13 cellular contexts compared by ENCODE assay signal in the genomic region with DNA sequence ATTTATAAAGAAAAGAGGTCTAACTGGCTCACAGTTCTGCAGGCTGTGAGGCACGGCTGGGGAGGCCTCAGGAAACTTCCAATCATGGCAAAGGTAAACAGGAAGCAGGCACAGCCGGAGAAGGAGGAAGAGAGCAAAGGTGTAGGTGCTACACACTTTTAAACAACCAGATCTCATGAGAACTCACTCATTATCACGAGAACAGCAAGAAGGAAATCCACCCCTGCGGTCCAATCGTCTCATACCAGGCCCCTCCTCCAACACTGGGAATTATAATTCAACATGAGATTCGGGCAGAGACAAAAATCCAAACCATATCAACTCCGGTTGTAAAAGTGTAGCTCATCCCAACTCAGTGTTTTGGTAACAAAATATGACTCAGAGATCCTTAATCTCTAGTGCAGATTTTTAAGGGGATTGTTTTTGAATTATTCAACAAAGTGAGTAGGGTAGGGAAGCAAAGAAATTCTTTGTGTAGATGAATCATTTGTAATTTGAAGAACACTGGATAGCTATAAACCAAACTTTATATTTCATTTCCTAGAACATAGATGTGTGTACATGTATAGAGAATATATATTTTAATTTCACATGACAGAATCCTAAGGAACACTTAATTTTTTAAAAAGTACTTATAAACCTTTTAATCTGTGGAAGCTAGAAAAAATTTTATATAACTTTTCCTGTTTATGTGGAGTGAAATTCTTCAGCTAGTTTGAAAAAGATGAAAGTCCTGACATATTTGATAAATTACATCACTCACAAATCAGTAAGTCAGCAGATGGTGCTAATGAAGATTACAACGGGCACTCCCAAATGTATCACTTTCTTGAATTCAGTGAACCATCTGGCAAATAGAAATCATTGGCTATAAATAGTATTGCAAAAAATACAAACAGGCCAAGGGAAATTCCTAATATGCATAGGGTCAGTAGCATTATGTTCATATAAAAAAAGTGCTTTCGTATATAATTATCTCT.
DNase-seq lines count a peak whose midpoint lies in the region; ATAC-seq, FAIRE-seq and TF ChIP-seq lines count a peak whose summit lies in the region.
"Had no signal": no experiment of that assay in that cellular context is flagged by ENCODE, and none has a peak within 500 bp of the region (broad histone marks: within the 10 kb centered on the region; RNA-seq: fewer than 3 reads in every experiment).

No MANE protein-coding gene starts in this region.

- DNase-seq in ELR (ENCODE audit: low read depth) (peak; percentile 94), NCI-H524 (lab: John Stamatoyannopoulos, UW) (peak; percentile 36 to 81), H1 (ENCODE audit: low read depth in 1 of 2, low spot score in 2 of 2) (no peak), non-pigmented ciliary epithelial cell (ENCODE audit: low read depth) (peak; percentile 71), epidermal melanocyte (ENCODE audit: insufficient read length, low spot score) (no peak), GF-D8 (lab: John Stamatoyannopoulos, UW) (no peak)
- no peak for DNase-seq in activated CD8-positive, alpha-beta T cell treated with anti-CD3 and anti-CD28 coated beads, Interleukin-2, amount 10 ng/mL, durations not matched to agents 7 days and 5 days
- DNase-seq: NCI-H2081; stimulated activated CD4-positive, alpha-beta T cell treated with anti-CD3 and anti-CD28 coated beads, Interleukin-15, amount 100 ng/mL, for 24 hours; T-helper 2 cell had no signal

- no peak overlapping the region for H3K27ac Mint-ChIP-seq in activated CD8-positive, alpha-beta T cell treated with anti-CD3 and anti-CD28 coated beads, Interleukin-2, amount 10 ng/mL, durations not matched to agents 7 days and 5 days
- H3K27ac Mint-ChIP-seq: activated T-helper 2 cell treated with anti-CD3 and anti-CD28 coated beads, Interferon-gamma antibody, Interleukin-2, Interleukin-4, amounts not matched to agents 10 μg/mL and 5 μg/mL and 100 μg/mL, durations not matched to agents 14 hours and 24 hours and 36 hours; memory B cell had no signal

- H3K23me2 ChIP-seq in H1 (ENCODE audit: low read depth, low read length), result no peaks in the 10 kb centered on the region

- H2BK12ac ChIP-seq in H1 (ENCODE audit: low read depth, low read length), result no peak overlapping the region

- H3K36me3 Mint-ChIP-seq in activated CD8-positive, alpha-beta T cell treated with anti-CD3 and anti-CD28 coated beads, Interleukin-2, amount 10 ng/mL, durations not matched to agents 7 days and 5 days (ENCODE audit: low read depth), result peaks cover 16% of the 10 kb centered on the region

- H2AFZ ChIP-seq in H1 (ENCODE audit: low read length), result no peak overlapping the region

- H3K9me3 Mint-ChIP-seq in activated CD8-positive, alpha-beta T cell treated with anti-CD3 and anti-CD28 coated beads, Interleukin-2, amount 10 ng/mL, durations not matched to agents 7 days and 5 days (ENCODE audit: insufficient read depth), result no peaks in the 10 kb centered on the region
- H3K9me3 Mint-ChIP-seq: activated T-helper 2 cell treated with anti-CD3 and anti-CD28 coated beads, Interferon-gamma antibody, Interleukin-2, Interleukin-4, amounts not matched to agents 10 μg/mL and 5 μg/mL and 100 μg/mL, durations not matched to agents 14 hours and 24 hours and 36 hours; memory B cell had no signal

- no peaks in the 10 kb centered on the region for H4K20me1 ChIP-seq in H1 (replicated peaks in 1 of 2; ENCODE audit: control insufficient read depth in 1 of 2, insufficient read depth in 2 of 2, low read length in 2 of 2)

- CTCF ChIA-PET in H1 (lab: Charles Lee; ENCODE audit: partially characterized antibody), result interaction anchor here (0.8 to 1.3 kb wide), 4 partner anchors 20 to 39 kb away, joined by 3 read pairs; no protein-coding TSS in a partner anchor
- CTCF ChIA-PET in activated CD8-positive, alpha-beta T cell treated with anti-CD3 and anti-CD28 coated beads, Interleukin-2, amount 10 ng/mL, durations not matched to agents 7 days and 5 days (lab: Charles Lee), result no interaction called here

- TF ChIP-seq EP300 in H1 (IDR thresholded peaks at IDR 0.05; ENCODE audit: borderline replicate concordance in 1 of 2, low read depth in 2 of 2, low read length in 2 of 2), result no peak

- no peaks in the 10 kb centered on the region for H3K9me3 ChIP-seq in H1 (ENCODE audit: insufficient read depth in 2 of 2, low read depth in 1 of 2, low read length in 1 of 2)

- no peak overlapping the region for H3K23ac ChIP-seq in H1 (ENCODE audit: insufficient read length)

- POLR2A ChIA-PET in H1 (lab: Charles Lee; ENCODE audit: partially characterized antibody), result interaction anchor here (0.5 kb wide), 1 partner anchor 90 kb away, joined by 3 read pairs; no protein-coding TSS in a partner anchor
- POLR2A ChIA-PET in activated CD8-positive, alpha-beta T cell treated with anti-CD3 and anti-CD28 coated beads, Interleukin-2, amount 10 ng/mL, durations not matched to agents 7 days and 5 days (lab: Charles Lee), result no interaction called here

- H3K79me2 ChIP-seq in H1 (ENCODE audit: control insufficient read depth in 1 of 2, insufficient read depth in 2 of 2, low read length in 2 of 2), result no peaks in the 10 kb centered on the region

- H2BK20ac ChIP-seq in H1 (ENCODE audit: low read length), result no peak overlapping the region

- TF ChIP-seq POLR2A in H1 (IDR thresholded peaks at IDR 0.05; ENCODE audit: control extremely low read depth in 1 of 2, low read depth in 2 of 2, low read length in 2 of 2), result no peak

- no peak overlapping the region for H2BK15ac ChIP-seq in H1 (ENCODE audit: low read length)

- no peak overlapping the region for H2AK5ac ChIP-seq in H1 (ENCODE audit: low read depth, low read length)

- no peak overlapping the region for H3K4ac ChIP-seq in H1 (replicated peaks; ENCODE audit: insufficient read length, low read depth, low read length)

- H4K5ac ChIP-seq in H1 (ENCODE audit: insufficient read length, low read depth, low read length), result no peak overlapping the region

- H3K4me3 ChIP-seq in H1 (ENCODE audit: extremely low read depth in 1 of 4, insufficient read depth in 2 of 4, low read depth in 3 of 4, low read length in 4 of 4), result no peak overlapping the region

- no peak overlapping the region for H3K56ac ChIP-seq in H1 (replicated peaks; ENCODE audit: insufficient read length, low read depth, low read length)

- no peaks in the 10 kb centered on the region for H3K27me3 ChIP-seq in H1 (replicated peaks in 1 of 4; ENCODE audit: control insufficient read depth in 3 of 4, extremely low read depth in 1 of 4, insufficient read depth in 3 of 4, low read length in 3 of 4)

- no peak overlapping the region; the same call in 1 of the 2 replicates for H3K18ac ChIP-seq in H1 (ENCODE audit: extremely low read depth, low read length)

- H3K4me1 ChIP-seq in H1 (replicated peaks in 1 of 4; ENCODE audit: control insufficient read depth in 3 of 4, insufficient read depth in 4 of 4, low read length in 3 of 4), result peaks cover 2 to 28% (median 13%) of the 10 kb centered on the region in 4 experiments; a peak in 6 of 7 replicates

- H3K27ac ChIP-seq in H1 (ENCODE audit: low read depth, low read length), result no peak overlapping the region

- H3K4me1 Mint-ChIP-seq in activated CD8-positive, alpha-beta T cell treated with anti-CD3 and anti-CD28 coated beads, Interleukin-2, amount 10 ng/mL, durations not matched to agents 7 days and 5 days (ENCODE audit: low read depth), result no peaks in the 10 kb centered on the region
- H3K4me1 Mint-ChIP-seq: memory B cell had no signal

- no peaks in the 10 kb centered on the region for H3K27me3 Mint-ChIP-seq in activated CD8-positive, alpha-beta T cell treated with anti-CD3 and anti-CD28 coated beads, Interleukin-2, amount 10 ng/mL, durations not matched to agents 7 days and 5 days (ENCODE audit: low read depth)
- H3K27me3 Mint-ChIP-seq: memory B cell had no signal

- WGBS in H1 (ENCODE audit: extremely low coverage in 1 of 2, insufficient coverage in 1 of 2, insufficient read length in 1 of 2, insufficient replicate concordance in 2 of 2, low coverage in 1 of 2, low lambda C conversion rate in 2 of 2, missing lambda C conversion rate in 1 of 2), 2 experiments, result 72% methylated on average over 9 of the region's 9 CpGs; no CpG with 5 or more reads in 1 of the 2 experiments

- no peak for FAIRE-seq in H1 (lab: Jason Lieb, UNC)

- no peak overlapping the region for H2BK5ac ChIP-seq in H1 (ENCODE audit: low read depth, low read length)

- no peak overlapping the region for H2BK120ac ChIP-seq in H1 (replicated peaks; ENCODE audit: low read depth, low read length)

- ATAC-seq in HG03175 (IDR thresholded peaks at IDR 0.05; ENCODE audit: unreplicated experiment), result no peak
- no peak for ATAC-seq in activated CD8-positive, alpha-beta T cell treated with anti-CD3 and anti-CD28 coated beads, Interleukin-2, amount 10 ng/mL, durations not matched to agents 7 days and 5 days

- no peak overlapping the region for H4K91ac ChIP-seq in H1 (replicated peaks; ENCODE audit: insufficient read length, low read length)

- no peak overlapping the region for H4K8ac ChIP-seq in H1 (ENCODE audit: extremely low read depth, insufficient read depth, low read length)

- no peaks in the 10 kb centered on the region for H3K79me1 ChIP-seq in H1 (ENCODE audit: low read depth, low read length)

- H3K36me3 ChIP-seq in H1 (ENCODE audit: control insufficient read depth in 2 of 4, insufficient read depth in 4 of 4, low read length in 3 of 4), result no peaks in the 10 kb centered on the region

- H3K9ac ChIP-seq in H1 (replicated peaks in 1 of 4; ENCODE audit: extremely low read depth in 1 of 4, low read depth in 3 of 4, low read length in 3 of 4), result no peak overlapping the region

- H3K4me3 Mint-ChIP-seq in activated CD8-positive, alpha-beta T cell treated with anti-CD3 and anti-CD28 coated beads, Interleukin-2, amount 10 ng/mL, durations not matched to agents 7 days and 5 days, result no peak overlapping the region
- H3K4me3 Mint-ChIP-seq: memory B cell had no signal

- H3K14ac ChIP-seq in H1 (ENCODE audit: insufficient read length), result no peak overlapping the region

- no peak for TF ChIP-seq CTCF in H1 (IDR thresholded peaks at IDR 0.05; ENCODE audit: control extremely low read depth in 1 of 3, insufficient read depth in 1 of 3, low read depth in 1 of 3, low read length in 3 of 3)

- no peak for TF ChIP-seq RAD21 in H1 (IDR thresholded peaks at IDR 0.05 in 1 of 2, conservative IDR thresholded peaks at IDR 0.05 in 1 of 2; ENCODE audit: low read depth in 2 of 2, low read length in 2 of 2)

- H3K4me2 ChIP-seq in H1 (ENCODE audit: insufficient read depth in 1 of 2, low read depth in 2 of 2, low read length in 2 of 2), result 0 out of 4 replicates have a peak overlapping the region, but pooled peaks of 1 of the 2 experiments have one; percentile 39

TF ChIP-seq in H1, 55 proteins besides CTCF, POLR2A, EP300 and RAD21:
- TF ChIP-seq GABPA (IDR thresholded peaks at IDR 0.05; ENCODE audit: borderline replicate concordance, insufficient read depth, low read length) (no peak), MAFK (IDR thresholded peaks at IDR 0.05; ENCODE audit: low read depth, low read length) (no peak), ZNF274 (IDR thresholded peaks at IDR 0.05; ENCODE audit: borderline replicate concordance, extremely low read depth, low read length) (no peak), CHD2 (IDR thresholded peaks at IDR 0.05; ENCODE audit: low read length) (peak; percentile 80), GTF2F1 (IDR thresholded peaks at IDR 0.05; ENCODE audit: borderline replicate concordance, low read depth, low read length) (no peak), BRCA1 (IDR thresholded peaks at IDR 0.05; ENCODE audit: low read depth, low read length) (0 out of 2 replicates have a peak, but pooled peaks have one; percentile 32)

Comparison
In these comparisons a context has a peak if more than half of its experiments do, and no peak if none do; other contexts are left out.
1. DNase-seq: peak in ELR (single experiment), NCI-H524 (2 of 2) and non-pigmented ciliary epithelial cell (single experiment); none in H1 (0 of 2), epidermal melanocyte (single experiment), GF-D8 (single experiment) and activated CD8-positive, alpha-beta T cell treated with anti-CD3 and anti-CD28 coated beads, Interleukin-2, amount 10 ng/mL, durations not matched to agents 7 days and 5 days (single experiment).